ENCODE assay signal across 2 cellular contexts in the genomic region with DNA sequence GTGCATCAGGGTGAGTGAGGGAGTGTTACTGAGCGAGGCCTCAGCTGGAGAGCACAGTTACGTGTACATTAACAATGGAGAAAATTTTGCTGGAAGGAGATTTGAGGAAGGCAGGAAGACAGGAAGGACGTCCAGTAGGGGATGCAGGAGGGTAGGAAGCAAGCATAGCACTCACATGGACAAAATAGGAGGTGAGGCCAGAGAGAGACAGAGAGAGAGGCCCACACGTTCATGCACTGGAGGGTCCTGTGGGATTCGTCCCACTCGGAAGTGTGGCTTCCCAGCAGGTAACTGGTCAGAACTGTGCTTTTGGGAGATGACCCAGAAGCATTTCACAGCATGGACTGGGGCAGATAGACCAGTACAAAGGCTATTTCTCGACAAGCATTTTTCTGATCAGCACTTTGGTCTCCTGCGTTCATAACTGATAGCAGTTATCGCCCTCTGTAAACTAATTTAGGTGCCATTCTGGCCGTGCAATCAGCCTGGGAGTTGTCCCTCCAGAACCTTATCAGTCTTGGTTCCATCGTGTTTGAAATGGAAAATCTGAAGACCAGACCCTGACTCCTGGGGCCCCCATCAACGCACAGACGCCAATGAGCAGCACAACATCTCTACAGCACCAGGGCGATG.
TF ChIP-seq lines count a peak whose summit lies in the region.

No MANE protein-coding gene starts in this region.

TF ChIP-seq in IMR-90, 13 proteins besides CTCF, POLR2A, EP300 and RAD21:
- TF ChIP-seq RFX5 (IDR thresholded peaks at IDR 0.05; ENCODE audit: low read depth, low read length): no peak

TF ChIP-seq in H1, 55 proteins besides CTCF, POLR2A, EP300 and RAD21:
- TF ChIP-seq RFX5 (IDR thresholded peaks at IDR 0.05; ENCODE audit: borderline replicate concordance, low read depth, low read length) (no peak), TAF7 (optimal IDR thresholded peaks at IDR 0.05; ENCODE audit: borderline replicate concordance, low read depth, low read length) (no peak), JUN (IDR thresholded peaks at IDR 0.05; ENCODE audit: low read depth, low read length) (no peak), RNF2 (IDR thresholded peaks at IDR 0.05; ENCODE audit: borderline replicate concordance, low read depth, low read length, missing control alignments, poor library complexity, severe bottlenecking) (no peak), CREB1 (IDR thresholded peaks at IDR 0.05) (no peak), HDAC2 (IDR thresholded peaks at IDR 0.05; ENCODE audit: borderline replicate concordance in 1 of 2, low read depth in 2 of 2, low read length in 2 of 2) (no peak), BCL11A (IDR thresholded peaks at IDR 0.05; ENCODE audit: low read depth in 2 of 2, low read length in 2 of 2) (no peak)
